Comparison of ENCODE assay signal across 1 cellular context in genomic region chr15:34969340-34970097, GRCh38.
TF ChIP-seq lines count a peak whose summit lies in the region.

Gene AQR, minus strand, starts transcription at chr15:34969742. Its CDS starts 129 bp downstream, at chr15:34969613.

TF ChIP-seq in K562, 482 proteins besides CTCF, POLR2A, EP300 and RAD21 (continued from another document and continues in another):
- TF ChIP-seq CHAMP1 (IDR thresholded peaks at IDR 0.05) (peak; percentile 89; the same call in 1 of the 2 replicates), ZNF444 (CRISPR knock-in tag; IDR thresholded peaks at IDR 0.05) (no peak), ZNF253 (CRISPR knock-in tag; conservative IDR thresholded peaks at IDR 0.05) (no peak), POLR2G (IDR thresholded peaks at IDR 0.05; ENCODE audit: low read depth, low read length) (peak; percentile 98), NKRF (IDR thresholded peaks at IDR 0.05; ENCODE audit: borderline replicate concordance) (peak; percentile 82), ZBTB5 (IDR thresholded peaks at IDR 0.05) (no peak), ZNF75A (CRISPR knock-in tag; IDR thresholded peaks at IDR 0.05) (no peak), FOXK2 (conservative IDR thresholded peaks at IDR 0.05 in 1 of 2, IDR thresholded peaks at IDR 0.05 in 1 of 2; ENCODE audit: low read depth in 2 of 2) (peak; percentile 95 to 97), ZNF436 (CRISPR knock-in tag; IDR thresholded peaks at IDR 0.05) (no peak), HMGN3 (IDR thresholded peaks at IDR 0.05; ENCODE audit: borderline replicate concordance, extremely low read depth, insufficient read length, low read depth, low read length) (no peak), ZNF707 (CRISPR knock-in tag; conservative IDR thresholded peaks at IDR 0.05) (no peak), IRF1 (CRISPR knock-in tag; IDR thresholded peaks at IDR 0.05; ENCODE audit: borderline replicate concordance) (no peak), DEAF1 (CRISPR knock-in tag; IDR thresholded peaks at IDR 0.05) (no peak), DMBX1 (CRISPR knock-in tag; IDR thresholded peaks at IDR 0.05; ENCODE audit: borderline replicate concordance) (no peak), TEAD2 (tag; IDR thresholded peaks at IDR 0.05) (no peak), GTF2E2 (tag; IDR thresholded peaks at IDR 0.05) (0 out of 2 replicates have a peak, but pooled peaks have one; percentile 30), TCF7 (IDR thresholded peaks at IDR 0.05; ENCODE audit: borderline replicate concordance) (no peak), RBM22 (IDR thresholded peaks at IDR 0.05; ENCODE audit: low read depth, low read length, poor library complexity, severe bottlenecking) (peak; percentile 65), ZNF24 (IDR thresholded peaks at IDR 0.05) (peak; percentile 45; the same call in 1 of the 2 replicates), RCOR1 (IDR thresholded peaks at IDR 0.05; ENCODE audit: borderline replicate concordance in 1 of 2, low read depth in 2 of 2, low read length in 2 of 2) (peak in 1 of 2 experiments; percentile 70; a peak in 2 of 4 replicates), FOXK1 (CRISPR knock-in tag; IDR thresholded peaks at IDR 0.05; ENCODE audit: borderline replicate concordance) (0 out of 2 replicates have a peak, but pooled peaks have one; percentile 77), CHD7 (IDR thresholded peaks at IDR 0.05; ENCODE audit: low read depth, low read length) (no peak), PHF20 (IDR thresholded peaks at IDR 0.05; ENCODE audit: partially characterized antibody) (peak; percentile 95), NRF1 (conservative IDR thresholded peaks at IDR 0.05 in 1 of 2, IDR thresholded peaks at IDR 0.05 in 1 of 2) (peak; percentile 51 to 59), GABPB1 (CRISPR knock-in tag; IDR thresholded peaks at IDR 0.05) (peak; percentile 100), PHF8 (IDR thresholded peaks at IDR 0.05; ENCODE audit: borderline replicate concordance, low read length) (peak; percentile 99), POLR2AphosphoS2 (IDR thresholded peaks at IDR 0.05; ENCODE audit: low read length) (peak; percentile 75; the same call in 1 of the 2 replicates), GTF3C2 (IDR thresholded peaks at IDR 0.05; ENCODE audit: borderline replicate concordance, extremely low read depth, insufficient read length) (no peak)
